8 cellular contexts compared by ENCODE assay signal in genomic region chr17:42182927-42183734, GRCh38. TPM values are rescaled to one million over a fixed set of nuclear protein-coding genes. Genes with fewer than 3 reads are reported as not detected.
DNase-seq lines count a peak whose midpoint lies in the region; ATAC-seq and TF ChIP-seq lines count a peak whose summit lies in the region.

No MANE protein-coding gene starts in this region.

- H3K9me3 Mint-ChIP-seq in CD4-positive, alpha-beta memory T cell, result peaks cover 0 to 2% (median 0%) of the 10 kb centered on the region in 8 donors
- no peaks in the 10 kb centered on the region for H3K9me3 Mint-ChIP-seq in natural killer cell treated with Interleukin-12 subunit alpha and Interleukin-12 subunit beta and Interleukin-15 and Interleukin-18, amount 100 ng/mL, for 72 hours

- no peaks in the 10 kb centered on the region for H3K27me3 ChIP-seq in CD4-positive, alpha-beta memory T cell (ENCODE audit: insufficient read depth, low read length)

- peak overlapping the region; percentile 72 for H3K27ac ChIP-seq in CD4-positive, alpha-beta memory T cell (ENCODE audit: low read depth, low read length)
- peak overlapping the region; percentile 45 to 81 for H3K27ac ChIP-seq in coronary artery

- ATAC-seq in natural killer cell treated with Interleukin-12 subunit alpha and Interleukin-12 subunit beta and Interleukin-15 and Interleukin-18, amount 100 ng/mL, for 72 hours, result no peak
- no peak for ATAC-seq in GM21390 (IDR thresholded peaks at IDR 0.05; ENCODE audit: unreplicated experiment)
- ATAC-seq in GM19035 (IDR thresholded peaks at IDR 0.05; ENCODE audit: unreplicated experiment), result no peak

- POLR2A ChIA-PET in CD4-positive, alpha-beta memory T cell (lab: Charles Lee; ENCODE audit: partially characterized antibody), result interaction anchor here (0.9 to 5.8 kb wide), 7 partner anchors 12 to 318 kb away, joined by 3 to 50 read pairs (median 3); partner anchors contain the start of genes ACLY, GHDC, KLHL11 and STAT3

- CTCF ChIA-PET in CD4-positive, alpha-beta memory T cell (lab: Charles Lee; ENCODE audit: partially characterized antibody), result interaction anchor here (0.9 to 2.3 kb wide), 6 partner anchors 11 to 94 kb away, joined by 3 to 11 read pairs (median 4); partner anchors contain the start of gene GHDC

- no peaks in the 10 kb centered on the region for H3K36me3 ChIP-seq in CD4-positive, alpha-beta memory T cell (ENCODE audit: insufficient read depth, low read length)

- intact Hi-C loops in CD4-positive, alpha-beta memory T cell (cut with micrococcal nuclease), result loop anchor here (5.0 kb wide), 2 partner anchors 66 to 156 kb away; no protein-coding TSS in a partner anchor

- no peaks in the 10 kb centered on the region for H3K9me3 ChIP-seq in CD4-positive, alpha-beta memory T cell (ENCODE audit: control insufficient read depth in 1 of 2, low read length in 2 of 2)

- H3K36me3 Mint-ChIP-seq in CD4-positive, alpha-beta memory T cell, result no peaks in the 10 kb centered on the region
- H3K36me3 Mint-ChIP-seq in natural killer cell treated with Interleukin-12 subunit alpha and Interleukin-12 subunit beta and Interleukin-15 and Interleukin-18, amount 100 ng/mL, for 72 hours, result no peaks in the 10 kb centered on the region

- H3K4me3 ChIP-seq in CD4-positive, alpha-beta memory T cell (ENCODE audit: low read length in 2 of 2), result peak overlapping the region in 1 of 2 donors; percentile 86
- H3K4me3 ChIP-seq in coronary artery, result peak overlapping the region; percentile 79

- peak overlapping the region; percentile 87 to 96 (median 91) for H3K4me3 Mint-ChIP-seq in CD4-positive, alpha-beta memory T cell
- peak overlapping the region; percentile 88 for H3K4me3 Mint-ChIP-seq in natural killer cell treated with Interleukin-12 subunit alpha and Interleukin-12 subunit beta and Interleukin-15 and Interleukin-18, amount 100 ng/mL, for 72 hours

- DNase-seq in CD4-positive, alpha-beta memory T cell, result no peak
- DNase-seq in LoVo (ENCODE audit: low spot score) (peak; percentile 60), coronary artery (ENCODE audit: low spot score) (no peak), ureter (ENCODE audit: low spot score) (no peak), islet precursor cell (no peak)
- peak; percentile 18 for DNase-seq in natural killer cell treated with Interleukin-12 subunit alpha and Interleukin-12 subunit beta and Interleukin-15 and Interleukin-18, amount 100 ng/mL, for 72 hours (ENCODE audit: low spot score)

- peaks cover 0 to 5% of the 10 kb centered on the region in 2 donors for H3K27me3 Mint-ChIP-seq in CD4-positive, alpha-beta memory T cell
- H3K27me3 Mint-ChIP-seq in natural killer cell treated with Interleukin-12 subunit alpha and Interleukin-12 subunit beta and Interleukin-15 and Interleukin-18, amount 100 ng/mL, for 72 hours, result peaks cover 0 to 6% of the 10 kb centered on the region in 2 donors

- H3K4me1 ChIP-seq in CD4-positive, alpha-beta memory T cell (ENCODE audit: insufficient read depth, low read length), result peaks cover 65% of the 10 kb centered on the region

- TF ChIP-seq CTCF in coronary artery (IDR thresholded peaks at IDR 0.05), result no peak

- peak overlapping the region; percentile 78 to 94 (median 88) for H3K27ac Mint-ChIP-seq in CD4-positive, alpha-beta memory T cell
- peak overlapping the region; percentile 62 to 90 for H3K27ac Mint-ChIP-seq in natural killer cell treated with Interleukin-12 subunit alpha and Interleukin-12 subunit beta and Interleukin-15 and Interleukin-18, amount 100 ng/mL, for 72 hours

- peaks cover 25 to 59% (median 42%) of the 10 kb centered on the region in 4 donors for H3K4me1 Mint-ChIP-seq in CD4-positive, alpha-beta memory T cell
- peaks cover 43 to 45% of the 10 kb centered on the region in 2 donors for H3K4me1 Mint-ChIP-seq in natural killer cell treated with Interleukin-12 subunit alpha and Interleukin-12 subunit beta and Interleukin-15 and Interleukin-18, amount 100 ng/mL, for 72 hours (ENCODE audit: low read depth in 2 of 2)

RNA-seq across cellular contexts. Expression of gene HCRT, which starts 2.1 kb away (rescaled TPM):
- total RNA-seq in CD4-positive, alpha-beta memory T cell, result not detected
- polyA plus RNA-seq in CD4-positive, alpha-beta memory T cell, result not detected
- not detected for total RNA-seq in natural killer cell treated with Interleukin-12 subunit alpha and Interleukin-12 subunit beta and Interleukin-15 and Interleukin-18, amount 100 ng/mL, for 72 hours
- not detected for total RNA-seq in ureter

RNA-seq across cellular contexts. Expression of gene KCNH4, which starts 2.2 kb away (rescaled TPM):
- total RNA-seq in CD4-positive, alpha-beta memory T cell, result under 1 TPM; 0.09 to 0.11 TPM
- not detected for polyA plus RNA-seq in CD4-positive, alpha-beta memory T cell
- total RNA-seq in natural killer cell treated with Interleukin-12 subunit alpha and Interleukin-12 subunit beta and Interleukin-15 and Interleukin-18, amount 100 ng/mL, for 72 hours, result 1 to 10 TPM in 1 of 2 donors, under 1 TPM in 1; 0.33 to 2.5 TPM
- 0.99 TPM for total RNA-seq in ureter

RNA-seq across cellular contexts. Expression of gene GHDC, which starts 11.2 kb away (rescaled TPM):
- 10 to 100 TPM; 23.9 to 25.3 TPM for total RNA-seq in CD4-positive, alpha-beta memory T cell
- 10 to 100 TPM; 12.9 to 17.9 TPM for polyA plus RNA-seq in CD4-positive, alpha-beta memory T cell
- total RNA-seq in natural killer cell treated with Interleukin-12 subunit alpha and Interleukin-12 subunit beta and Interleukin-15 and Interleukin-18, amount 100 ng/mL, for 72 hours, result 10 to 100 TPM; 13.2 to 17.5 TPM
- total RNA-seq in ureter, result 26.2 TPM

RNA-seq across cellular contexts. Expression of gene RAB5C, which starts 28.3 kb away (rescaled TPM):
- 10 to 100 TPM; 77.7 to 80.6 TPM for total RNA-seq in CD4-positive, alpha-beta memory T cell
- 10 to 100 TPM; 63.4 to 73.1 TPM for polyA plus RNA-seq in CD4-positive, alpha-beta memory T cell
- 10 to 100 TPM; 67.4 to 73.7 TPM for total RNA-seq in natural killer cell treated with Interleukin-12 subunit alpha and Interleukin-12 subunit beta and Interleukin-15 and Interleukin-18, amount 100 ng/mL, for 72 hours
- total RNA-seq in ureter, result 120 TPM

Comparison
In these comparisons a context has a peak if more than half of its experiments do, and no peak if none do; other contexts are left out.
1. DNase-seq: peak in LoVo (single experiment) and natural killer cell treated with Interleukin-12 subunit alpha and Interleukin-12 subunit beta and Interleukin-15 and Interleukin-18, amount 100 ng/mL, for 72 hours (single experiment); none in CD4-positive, alpha-beta memory T cell (0 of 5), coronary artery (single experiment), ureter (single experiment) and islet precursor cell (single experiment).